Comparison of ENCODE assay signal across 9 cellular contexts in genomic region chrX:17375361-17375630, GRCh38. TPM values are rescaled to one million over a fixed set of nuclear protein-coding genes. Genes with fewer than 3 reads are reported as not detected.
DNase-seq lines count a peak whose midpoint lies in the region; ATAC-seq, FAIRE-seq and TF ChIP-seq lines count a peak whose summit lies in the region.
"Had no signal": no experiment of that assay in that cellular context is flagged by ENCODE, and none has a peak within 500 bp of the region (broad histone marks: within the 10 kb centered on the region; RNA-seq: fewer than 3 reads in every experiment).

No MANE protein-coding gene starts in this region.

- FAIRE-seq in H1 (lab: Jason Lieb, UNC), result no peak

- no peak overlapping the region for H2AFZ ChIP-seq in H1 (ENCODE audit: low read length)

- peaks cover 0 to 2% of the 10 kb centered on the region in 2 experiments; a peak in 1 of 4 replicates for H3K79me2 ChIP-seq in H1 (ENCODE audit: control insufficient read depth in 1 of 2, insufficient read depth in 2 of 2, low read length in 2 of 2)

- POLR2A ChIA-PET in H1 (lab: Charles Lee; ENCODE audit: partially characterized antibody), result no interaction called here

- no peak overlapping the region for H2BK5ac ChIP-seq in H1 (ENCODE audit: low read depth, low read length)

- no peak overlapping the region for H3K14ac ChIP-seq in H1 (ENCODE audit: insufficient read length)

- DNase-seq in heart left ventricle (peak in 3 of 5 donors; percentile 5 to 29 (median 26)), Right ventricle myocardium inferior (ENCODE audit: missing footprints) (no peak), H1 (ENCODE audit: low read depth in 1 of 2, low spot score in 2 of 2) (no peak), mucosa of descending colon (no peak)
- no peak for DNase-seq in stimulated activated CD4-positive, alpha-beta T cell treated with anti-CD3 and anti-CD28 coated beads, Interleukin-1b, Interleukin-23, amount 100 ng/mL, for 48 hours
- DNase-seq: activated T-cell treated with anti-CD3 and anti-CD28 coated beads, Interleukin-2, amount 50 U/mL, for 4 hours had no signal

- H4K8ac ChIP-seq in H1 (ENCODE audit: extremely low read depth, insufficient read depth, low read length), result no peak overlapping the region

- H2BK120ac ChIP-seq in H1 (replicated peaks; ENCODE audit: low read depth, low read length), result no peak overlapping the region

- no peak overlapping the region for H2BK12ac ChIP-seq in H1 (ENCODE audit: low read depth, low read length)

- H3K27me3 ChIP-seq in heart left ventricle (peaks cover 0 to 41% (median 0%) of the 10 kb centered on the region in 9 donors), H1 (replicated peaks in 1 of 4; ENCODE audit: control insufficient read depth in 3 of 4, extremely low read depth in 1 of 4, insufficient read depth in 3 of 4, low read length in 3 of 4) (peaks cover 7 to 21% (median 19%) of the 10 kb centered on the region in 4 experiments; a peak in 6 of 7 replicates)

- no peak overlapping the region for H3K9ac ChIP-seq in H1 (replicated peaks in 1 of 4; ENCODE audit: extremely low read depth in 1 of 4, low read depth in 3 of 4, low read length in 3 of 4)

- no peak overlapping the region for H3K18ac ChIP-seq in H1 (ENCODE audit: extremely low read depth, low read length)

- no peak overlapping the region for H2BK15ac ChIP-seq in H1 (ENCODE audit: low read length)

- H3K79me1 ChIP-seq in H1 (ENCODE audit: low read depth, low read length), result no peaks in the 10 kb centered on the region

- no peak overlapping the region for H2AK5ac ChIP-seq in H1 (ENCODE audit: low read depth, low read length)

- 0 to 40% (median 12%) methylated on average over 11 to 17 of the region's 17 CpGs for WGBS in heart left ventricle, 4 donors
- 0% methylated on average over 6 of the region's 17 CpGs; no CpG with 5 or more reads in 1 of the 2 experiments for WGBS in H1 (ENCODE audit: extremely low coverage in 1 of 2, insufficient coverage in 1 of 2, insufficient read length in 1 of 2, insufficient replicate concordance in 2 of 2, low coverage in 1 of 2, low lambda C conversion rate in 2 of 2, missing lambda C conversion rate in 1 of 2), 2 experiments
- WGBS in urinary bladder, result under 1% methylated on average over 17 of the region's 17 CpGs

- no peak overlapping the region for H3K56ac ChIP-seq in H1 (replicated peaks; ENCODE audit: insufficient read length, low read depth, low read length)

- TF ChIP-seq EP300 in H1 (IDR thresholded peaks at IDR 0.05; ENCODE audit: borderline replicate concordance in 1 of 2, low read depth in 2 of 2, low read length in 2 of 2), result no peak

- H3K9me3 ChIP-seq in heart left ventricle, result no peaks in the 10 kb centered on the region
- no peaks in the 10 kb centered on the region for H3K9me3 ChIP-seq in H1 (ENCODE audit: insufficient read depth in 2 of 2, low read depth in 1 of 2, low read length in 1 of 2)
- H3K9me3 ChIP-seq in mucosa of descending colon, result no peaks in the 10 kb centered on the region

- H3K23ac ChIP-seq in H1 (ENCODE audit: insufficient read length), result no peak overlapping the region

- H3K4me1 ChIP-seq in heart left ventricle (peaks cover 0 to 14% (median 0%) of the 10 kb centered on the region in 12 donors), H1 (replicated peaks in 1 of 4; ENCODE audit: control insufficient read depth in 3 of 4, insufficient read depth in 4 of 4, low read length in 3 of 4) (peaks cover 0 to 3% (median 0%) of the 10 kb centered on the region in 4 experiments; a peak in 5 of 7 replicates), mucosa of descending colon (ENCODE audit: low read depth) (no peaks in the 10 kb centered on the region), urinary bladder (ENCODE audit: insufficient read depth) (no peaks in the 10 kb centered on the region)

- H3K36me3 ChIP-seq in heart left ventricle (no peaks in the 10 kb centered on the region), H1 (ENCODE audit: control insufficient read depth in 2 of 4, insufficient read depth in 4 of 4, low read length in 3 of 4) (no peaks in the 10 kb centered on the region), mucosa of descending colon (ENCODE audit: low read depth) (no peaks in the 10 kb centered on the region), urinary bladder (ENCODE audit: insufficient read depth) (no peaks in the 10 kb centered on the region)

- ATAC-seq in heart left ventricle (no peak), Right ventricle myocardium inferior (no peak), mucosa of descending colon (no peak), GM21515 (IDR thresholded peaks at IDR 0.05; ENCODE audit: unreplicated experiment) (no peak), HG03469 (IDR thresholded peaks at IDR 0.05; ENCODE audit: unreplicated experiment) (no peak)

- H4K20me1 ChIP-seq in H1 (replicated peaks in 1 of 2; ENCODE audit: control insufficient read depth in 1 of 2, insufficient read depth in 2 of 2, low read length in 2 of 2), result peaks cover 0 to 2% of the 10 kb centered on the region in 2 experiments

- H3K27ac ChIP-seq in heart left ventricle (peak overlapping the region in 6 of 12 donors; percentile 6 to 81 (median 34)), H1 (ENCODE audit: low read depth, low read length) (no peak overlapping the region), urinary bladder (ENCODE audit: low read depth) (peak overlapping the region; percentile 50)

- TF ChIP-seq POLR2A in heart left ventricle (IDR thresholded peaks at IDR 0.05), result no peak
- TF ChIP-seq POLR2A in H1 (IDR thresholded peaks at IDR 0.05; ENCODE audit: control extremely low read depth in 1 of 2, low read depth in 2 of 2, low read length in 2 of 2), result no peak

- no peak for TF ChIP-seq RAD21 in H1 (IDR thresholded peaks at IDR 0.05 in 1 of 2, conservative IDR thresholded peaks at IDR 0.05 in 1 of 2; ENCODE audit: low read depth in 2 of 2, low read length in 2 of 2)

- H4K91ac ChIP-seq in H1 (replicated peaks; ENCODE audit: insufficient read length, low read length), result no peak overlapping the region

- no peak for TF ChIP-seq CTCF in heart left ventricle (IDR thresholded peaks at IDR 0.05)
- TF ChIP-seq CTCF in H1 (IDR thresholded peaks at IDR 0.05; ENCODE audit: control extremely low read depth in 1 of 3, insufficient read depth in 1 of 3, low read depth in 1 of 3, low read length in 3 of 3), result no peak
- no peak for TF ChIP-seq CTCF in mucosa of descending colon (IDR thresholded peaks at IDR 0.05)

- H3K4me2 ChIP-seq in H1 (ENCODE audit: insufficient read depth in 1 of 2, low read depth in 2 of 2, low read length in 2 of 2), result peak overlapping the region; percentile 75 to 80

- no peak overlapping the region for H2BK20ac ChIP-seq in H1 (ENCODE audit: low read length)

- CTCF ChIA-PET in H1 (lab: Charles Lee; ENCODE audit: partially characterized antibody), result interaction anchor here (0.6 to 1.2 kb wide), 3 partner anchors 136 to 151 kb away, joined by 3 read pairs; no protein-coding TSS in a partner anchor

- H3K4me3 ChIP-seq in heart left ventricle (peak overlapping the region; percentile 26 to 67 (median 52)), H1 (ENCODE audit: extremely low read depth in 1 of 4, insufficient read depth in 2 of 4, low read depth in 3 of 4, low read length in 4 of 4) (peak overlapping the region; percentile 27 to 70 (median 54)), mucosa of descending colon (peak overlapping the region; percentile 3), urinary bladder (ENCODE audit: low read depth, low read length) (peak overlapping the region; percentile 66)

- intact Hi-C loops in heart left ventricle (cut with DNase I) (loop anchor here in 9 of 10 donors (5.0 to 10.0 kb wide), 8 partner anchors 130 to 320 kb away; no protein-coding TSS in a partner anchor), Right ventricle myocardium inferior (cut with DNase I) (loop anchor here (5.0 to 10.0 kb wide), 2 partner anchors 130 to 152 kb away; no protein-coding TSS in a partner anchor), mucosa of descending colon (cut with DNase I, micrococcal nuclease) (loop anchor here in 1 of 2 donors (10.0 kb wide), 1 partner anchor 130 kb away; no protein-coding TSS in a partner anchor)

- no peak overlapping the region for H3K4ac ChIP-seq in H1 (replicated peaks; ENCODE audit: insufficient read length, low read depth, low read length)

- peaks cover 18% of the 10 kb centered on the region; the same call in 1 of the 2 replicates for H3K23me2 ChIP-seq in H1 (ENCODE audit: low read depth, low read length)

- no peak overlapping the region for H4K5ac ChIP-seq in H1 (ENCODE audit: insufficient read length, low read depth, low read length)

TF ChIP-seq in H1, 55 proteins besides CTCF, POLR2A, EP300 and RAD21:
- TF ChIP-seq HDAC2 (IDR thresholded peaks at IDR 0.05; ENCODE audit: borderline replicate concordance in 1 of 2, low read depth in 2 of 2, low read length in 2 of 2), result no peak
- TF ChIP-seq TCF12 (IDR thresholded peaks at IDR 0.05; ENCODE audit: low read depth, low read length), result no peak
- TF ChIP-seq RBBP5 (IDR thresholded peaks at IDR 0.05; ENCODE audit: borderline replicate concordance, low read depth, low read length), result no peak
- no peak for TF ChIP-seq BACH1 (IDR thresholded peaks at IDR 0.05; ENCODE audit: low read length)
- TF ChIP-seq NRF1 (IDR thresholded peaks at IDR 0.05; ENCODE audit: low read depth, low read length), result no peak
- TF ChIP-seq EGR1 (IDR thresholded peaks at IDR 0.05; ENCODE audit: borderline replicate concordance, low read depth, low read length), result no peak
- no peak for TF ChIP-seq USF2 (IDR thresholded peaks at IDR 0.05; ENCODE audit: low read length)
- TF ChIP-seq CREB1 (IDR thresholded peaks at IDR 0.05), result no peak

RNA-seq across cellular contexts. Expression of gene NHS, which starts 0.3 kb away (rescaled TPM):
- total RNA-seq in heart left ventricle (1 to 10 TPM in 7 of 9 donors, under 1 TPM in 2; 0.67 to 3.4 (median 1.7) TPM), Right ventricle myocardium inferior (2.8 TPM), mucosa of descending colon (10 to 100 TPM in 1 of 3 donors, 1 to 10 TPM in 2; 1.8 to 11.7 (median 2.1) TPM), urinary bladder (7.8 TPM)
- polyA plus RNA-seq in heart left ventricle (under 1 TPM; 0.22 to 0.38 TPM), H1 (2011; rRNA removed) (2.2 and 2.5 TPM in 2 replicates), urinary bladder (4.2 TPM)
- 6.6 and 6.7 TPM in 2 replicates for total RNA-seq in H1 (2021; fragmentation: NEBNext Ultra II Directional; extraction: Animal tissue kit (Norgen Biotek cat#: 25700))
- polyA plus RNA-seq in H1 (2011; cell fraction: cytosol; rRNA removed), result 2.2 TPM
- polyA plus RNA-seq in H1 (2011; cell fraction: nucleus; rRNA removed), result 6.0 TPM
- 3.0 to 4.1 TPM (median 3.2 TPM) in 4 replicates for polyA plus RNA-seq in H1 (2012, experiment 1 of 2)
- 0.14 TPM for polyA plus RNA-seq in H1 (2012, experiment 2 of 2)
- 3.2 TPM for polyA plus RNA-seq in H1 (2013, experiment 1 of 2)
- polyA plus RNA-seq in H1 (2013, experiment 2 of 2), result 2.9 TPM
- 4.2 and 6.0 TPM in 2 replicates for polyA minus RNA-seq in H1 (2011; rRNA and poly(A)+ RNA removed)
- 3.5 TPM for polyA minus RNA-seq in H1 (2011; cell fraction: cytosol; rRNA and poly(A)+ RNA removed)
- polyA minus RNA-seq in H1 (2011; cell fraction: nucleus; rRNA and poly(A)+ RNA removed), result 5.9 TPM

Comparison
In these comparisons a context has a peak if more than half of its experiments do, and no peak if none do; other contexts are left out.
1. DNase-seq: peak in heart left ventricle (3 of 5); none in Right ventricle myocardium inferior (single experiment), H1 (0 of 2), mucosa of descending colon (0 of 3) and stimulated activated CD4-positive, alpha-beta T cell treated with anti-CD3 and anti-CD28 coated beads, Interleukin-1b, Interleukin-23, amount 100 ng/mL, for 48 hours (single experiment).
2. H3K4me3 ChIP-seq: peak in every context shown above with its lines; median percentile 66 in urinary bladder; 54 in H1; 52 in heart left ventricle; 3 in mucosa of descending colon.